In genomic region chr18:61587865-61588264, GRCh38 we compare ENCODE assay signal across 17 cellular contexts.
DNase-seq lines count a peak whose midpoint lies in the region; ATAC-seq, FAIRE-seq and TF ChIP-seq lines count a peak whose summit lies in the region.
"Had no signal": no experiment of that assay in that cellular context is flagged by ENCODE, and none has a peak within 500 bp of the region (broad histone marks: within the 10 kb centered on the region; RNA-seq: fewer than 3 reads in every experiment).

No MANE protein-coding gene starts in this region.

- DNase-seq in A549 (ENCODE audit: low read depth in 1 of 2, low spot score in 1 of 2) (no peak), HFFc6 (no peak), epithelial cell of esophagus (ENCODE audit: low read depth) (peak; percentile 39), osteoblast (ENCODE audit: insufficient read length, low spot score, missing footprints) (peak; percentile 58), DMS79 treated with DMSO at 0.1 percent for 48 hours (lab: John Stamatoyannopoulos, UW) (no peak)
- no peak for DNase-seq in stimulated activated effector memory CD8-positive, alpha-beta T cell treated with anti-CD3 and anti-CD28 coated beads, Interleukin-12 subunit alpha, Interleukin-12 subunit beta, amount 100 ng/mL, for 72 hours (ENCODE audit: low spot score in 2 of 2)
- DNase-seq: DMS79; NCI-H1105; NCI-H1694; NCI-H2081 treated with DMSO at 0.1 percent for 48 hours; NK-92 treated with Interleukin-12 subunit alpha and Interleukin-12 subunit beta, amount 100 ng/mL, for 24 hours; Right ventricle myocardium superior had no signal

- TF ChIP-seq RAD21 in A549 (conservative IDR thresholded peaks at IDR 0.05 in 1 of 2, IDR thresholded peaks at IDR 0.05 in 1 of 2), result no peak

- H3K27ac ChIP-seq in A549, result no peak overlapping the region
- no peak overlapping the region for H3K27ac ChIP-seq in osteoblast (ENCODE audit: low read depth, low read length)
- H3K27ac ChIP-seq: C4-2B had no signal

- H3K9me3 ChIP-seq in A549 (no peaks in the 10 kb centered on the region), osteoblast (ENCODE audit: low read depth, low read length) (no peaks in the 10 kb centered on the region)
- H3K9me3 ChIP-seq: HAP-1 had no signal

- CTCF ChIA-PET in A549 (lab: Yijun Ruan, JAX), result no interaction called here

- H3K27me3 Mint-ChIP-seq in HFFc6 (ENCODE audit: insufficient read depth), result no peaks in the 10 kb centered on the region

- H4K20me1 ChIP-seq in osteoblast (ENCODE audit: insufficient read depth, low read length), result no peaks in the 10 kb centered on the region

- no peak overlapping the region for H3K4me3 Mint-ChIP-seq in HFFc6
- H3K4me3 Mint-ChIP-seq in stimulated activated effector memory CD8-positive, alpha-beta T cell treated with anti-CD3 and anti-CD28 coated beads, Interleukin-12 subunit alpha, Interleukin-12 subunit beta, amount 100 ng/mL, for 72 hours, result no peak overlapping the region

- no peak for TF ChIP-seq CTCF in A549 (IDR thresholded peaks at IDR 0.05)
- TF ChIP-seq CTCF in HFFc6 (IDR thresholded peaks at IDR 0.05), result no peak
- no peak for TF ChIP-seq CTCF in epithelial cell of esophagus (IDR thresholded peaks at IDR 0.05; ENCODE audit: insufficient read depth, low read depth, low read length, missing control alignments)
- no peak for TF ChIP-seq CTCF in osteoblast (IDR thresholded peaks at IDR 0.05; ENCODE audit: extremely low read depth, low read depth, low read length)

- 28% methylated on average over 2 of the region's 2 CpGs for WGBS in A549 (ENCODE audit: missing lambda C conversion rate)

- H3K4me2 ChIP-seq in A549 (peak overlapping the region; percentile 47), osteoblast (ENCODE audit: insufficient read depth, low read length) (no peak overlapping the region)

- TF ChIP-seq POLR2A in A549 (IDR thresholded peaks at IDR 0.05; ENCODE audit: low read length), result no peak

- H3K27ac Mint-ChIP-seq in HFFc6, result peak overlapping the region; percentile 4
- no peak overlapping the region for H3K27ac Mint-ChIP-seq in stimulated activated effector memory CD8-positive, alpha-beta T cell treated with anti-CD3 and anti-CD28 coated beads, Interleukin-12 subunit alpha, Interleukin-12 subunit beta, amount 100 ng/mL, for 72 hours

- peaks cover 31% of the 10 kb centered on the region for H3K4me1 Mint-ChIP-seq in HFFc6 (ENCODE audit: low read depth)
- H3K4me1 Mint-ChIP-seq in stimulated activated effector memory CD8-positive, alpha-beta T cell treated with anti-CD3 and anti-CD28 coated beads, Interleukin-12 subunit alpha, Interleukin-12 subunit beta, amount 100 ng/mL, for 72 hours, result no peaks in the 10 kb centered on the region

- H3K79me2 ChIP-seq in osteoblast (ENCODE audit: insufficient read depth, low read length), result no peaks in the 10 kb centered on the region

- H3K36me3 Mint-ChIP-seq in HFFc6 (ENCODE audit: low read depth), result peaks cover 31% of the 10 kb centered on the region
- no peaks in the 10 kb centered on the region for H3K36me3 Mint-ChIP-seq in stimulated activated effector memory CD8-positive, alpha-beta T cell treated with anti-CD3 and anti-CD28 coated beads, Interleukin-12 subunit alpha, Interleukin-12 subunit beta, amount 100 ng/mL, for 72 hours

- H3K27me3 ChIP-seq in osteoblast (ENCODE audit: insufficient read depth, low read length), result no peaks in the 10 kb centered on the region

- H3K4me3 ChIP-seq in A549 (no peak overlapping the region), epithelial cell of esophagus (ENCODE audit: low read length) (no peak overlapping the region), osteoblast (ENCODE audit: insufficient read depth, low read length) (no peak overlapping the region)
- H3K4me3 ChIP-seq: HAP-1 had no signal

- H3K36me3 ChIP-seq in osteoblast (ENCODE audit: insufficient read depth, low read length), result no peaks in the 10 kb centered on the region
- H3K36me3 ChIP-seq: HAP-1 had no signal

- peaks cover 25% of the 10 kb centered on the region; the same call in 2 of the 3 replicates for H3K4me1 ChIP-seq in A549
- H3K4me1 ChIP-seq in osteoblast (ENCODE audit: insufficient read depth, low read length), result peaks cover 15% of the 10 kb centered on the region
- H3K4me1 ChIP-seq: HAP-1 had no signal

- FAIRE-seq in A549 (lab: Jason Lieb, UNC), result no peak
- FAIRE-seq: A204.1 had no signal

- H2AFZ ChIP-seq in osteoblast (ENCODE audit: low read length), result no peak overlapping the region

- ATAC-seq in A549 (no peak), GM19463 (IDR thresholded peaks at IDR 0.05; ENCODE audit: unreplicated experiment) (no peak), GM19467 (IDR thresholded peaks at IDR 0.05; ENCODE audit: unreplicated experiment) (no peak)
- no peak for ATAC-seq in stimulated activated effector memory CD8-positive, alpha-beta T cell treated with anti-CD3 and anti-CD28 coated beads, Interleukin-12 subunit alpha, Interleukin-12 subunit beta, amount 100 ng/mL, for 72 hours

- no peak for TF ChIP-seq EP300 in A549 (IDR thresholded peaks at IDR 0.05)

- no peaks in the 10 kb centered on the region for H3K9me3 Mint-ChIP-seq in HFFc6
- H3K9me3 Mint-ChIP-seq in stimulated activated effector memory CD8-positive, alpha-beta T cell treated with anti-CD3 and anti-CD28 coated beads, Interleukin-12 subunit alpha, Interleukin-12 subunit beta, amount 100 ng/mL, for 72 hours, result no peaks in the 10 kb centered on the region

- POLR2A ChIA-PET in A549 (lab: Yijun Ruan, JAX), result no interaction called here

TF ChIP-seq in A549, 52 proteins besides CTCF, POLR2A, EP300 and RAD21:
- TF ChIP-seq POLR2AphosphoS2 (conservative IDR thresholded peaks at IDR 0.05; ENCODE audit: low read length) (no peak), NFE2L2 (conservative IDR thresholded peaks at IDR 0.05; ENCODE audit: low read length) (no peak), NPAS2 (CRISPR knock-in tag; IDR thresholded peaks at IDR 0.05; ENCODE audit: borderline replicate concordance) (no peak), HEYL (CRISPR knock-in tag; IDR thresholded peaks at IDR 0.05) (no peak), RNF2 (IDR thresholded peaks at IDR 0.05; ENCODE audit: borderline replicate concordance, low read depth) (no peak)

Comparison
In these comparisons a context has a peak if more than half of its experiments do, and no peak if none do; other contexts are left out.
1. DNase-seq: peak in epithelial cell of esophagus (single experiment) and osteoblast (single experiment); none in A549 (0 of 2), HFFc6 (single experiment), stimulated activated effector memory CD8-positive, alpha-beta T cell treated with anti-CD3 and anti-CD28 coated beads, Interleukin-12 subunit alpha, Interleukin-12 subunit beta, amount 100 ng/mL, for 72 hours (0 of 2) and DMS79 treated with DMSO at 0.1 percent for 48 hours (single experiment).